ENCODE assay signal across 27 cellular contexts in genomic region chrX:16100673-16101072, GRCh38. TPM values are rescaled to one million over a fixed set of nuclear protein-coding genes. Genes with fewer than 3 reads are reported as not detected.
"Had no signal": no experiment of that assay in that cellular context is flagged by ENCODE, and none has a peak within 500 bp of the region (broad histone marks: within the 10 kb centered on the region; RNA-seq: fewer than 3 reads in every experiment).

No MANE protein-coding gene starts in this region.

- DNase-seq: activated CD4-positive, alpha-beta T cell treated with anti-CD3 and anti-CD28 coated beads for 1 hour; activated CD8-positive, alpha-beta memory T cell treated with anti-CD3 and anti-CD28 coated beads for 24 hours; activated CD8-positive, alpha-beta memory T cell treated with anti-CD3 and anti-CD28 coated beads, Interleukin-2, amount 50 U/mL, for 4 hours; activated naive CD4-positive, alpha-beta T cell; activated T-cell treated with anti-CD3 and anti-CD28 coated beads, Interleukin-2, amount 50 U/mL, for 24 hours; cerebellar nuclear complex; esophagus squamous epithelium; gastrocnemius medialis; hippocampal formation; naive B cell; occipital lobe; sigmoid colon; spleen; stimulated activated CD4-positive, alpha-beta T cell treated with anti-CD3 and anti-CD28 coated beads, Interleukin-4, amount 100 ng/mL, for 1 hour; stimulated activated naive CD4-positive, alpha-beta T cell; T-helper 1 cell had no signal

- H3K27me3 Mint-ChIP-seq: memory B cell had no signal

- H3K9me3 ChIP-seq: adrenal gland, ascending aorta, esophagus squamous epithelium, gastrocnemius medialis, sigmoid colon, thoracic aorta had no signal

- H3K4me3 Mint-ChIP-seq: activated naive CD8-positive, alpha-beta T cell; activated T-cell treated with anti-CD3 and anti-CD28 coated beads, Interleukin-2, amount 50 U/mL, for 24 hours; memory B cell; naive B cell; type B pancreatic cell had no signal

- H3K36me3 Mint-ChIP-seq: activated naive CD8-positive, alpha-beta T cell; memory B cell; naive B cell; type B pancreatic cell had no signal

- H3K4me1 ChIP-seq: adrenal gland, ascending aorta, esophagus squamous epithelium, gastrocnemius medialis, sigmoid colon, spleen had no signal

- H3K4me3 ChIP-seq: adrenal gland, ascending aorta, coronary artery, esophagus squamous epithelium, gastrocnemius medialis, sigmoid colon, spleen, thoracic aorta had no signal

- H3K27ac ChIP-seq: adrenal gland, ascending aorta, coronary artery, esophagus squamous epithelium, gastrocnemius medialis, sigmoid colon, spleen, thoracic aorta had no signal

- H3K9me3 Mint-ChIP-seq: activated T-cell treated with anti-CD3 and anti-CD28 coated beads, Interleukin-2, amount 50 U/mL, for 24 hours; activated T-helper 2 cell treated with anti-CD3 and anti-CD28 coated beads, Interferon-gamma antibody, Interleukin-2, Interleukin-4, amounts not matched to agents 10 μg/mL and 5 μg/mL and 100 μg/mL, durations not matched to agents 14 hours and 24 hours and 36 hours; memory B cell; type B pancreatic cell had no signal

- H3K36me3 ChIP-seq: adrenal gland, ascending aorta, esophagus squamous epithelium, gastrocnemius medialis, sigmoid colon, spleen, thoracic aorta had no signal

- H3K27me3 ChIP-seq: ascending aorta, esophagus squamous epithelium, gastrocnemius medialis, sigmoid colon had no signal

- H3K27ac Mint-ChIP-seq: activated naive CD8-positive, alpha-beta T cell; activated T-cell treated with anti-CD3 and anti-CD28 coated beads, Interleukin-2, amount 50 U/mL, for 24 hours; activated T-helper 2 cell treated with anti-CD3 and anti-CD28 coated beads, Interferon-gamma antibody, Interleukin-2, Interleukin-4, amounts not matched to agents 10 μg/mL and 5 μg/mL and 100 μg/mL, durations not matched to agents 14 hours and 24 hours and 36 hours; memory B cell; type B pancreatic cell had no signal

RNA-seq across cellular contexts. Expression of gene GRPR, which starts 22.7 kb away (rescaled TPM):
- total RNA-seq: activated T-helper 2 cell treated with anti-CD3 and anti-CD28 coated beads, Interferon-gamma antibody, Interleukin-2, Interleukin-4, amounts not matched to agents 10 μg/mL and 5 μg/mL and 100 μg/mL, durations not matched to agents 14 hours and 24 hours and 36 hours; esophagus squamous epithelium; gastrocnemius medialis; mucosa of gallbladder; thoracic aorta had no signal
- polyA plus RNA-seq: liver, neural cell had no signal
